In the genomic region with DNA sequence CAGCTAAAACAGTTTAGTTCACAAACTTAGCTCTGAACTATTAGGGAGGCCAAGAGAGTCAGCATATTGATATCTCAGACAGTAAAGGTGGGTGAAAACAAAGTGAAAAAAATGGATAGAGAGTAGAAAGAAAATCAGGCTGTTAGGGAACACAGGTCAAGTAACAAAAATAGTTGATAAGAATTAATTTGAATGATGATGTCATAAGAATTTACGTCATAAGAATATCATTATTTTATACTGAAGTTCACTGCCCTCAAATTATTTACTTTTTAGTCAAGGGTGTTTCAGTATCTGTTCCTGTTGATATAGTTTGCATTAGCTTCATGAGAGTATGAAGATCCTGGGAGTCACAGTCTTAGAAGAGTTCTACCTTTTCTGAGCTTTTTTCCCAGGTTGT, we compare ENCODE assay signal across 1 cellular context.
TF ChIP-seq lines count a peak whose summit lies in the region.

No MANE protein-coding gene starts in this region.

TF ChIP-seq in HepG2, 621 proteins besides CTCF, POLR2A, EP300 and RAD21 (continued from another document):
- no peak for TF ChIP-seq ZNF142 (CRISPR knock-in tag; IDR thresholded peaks at IDR 0.05)
